10 cellular contexts compared by ENCODE assay signal in genomic region chr16:3173892-3174617, GRCh38. TPM values are rescaled to one million over a fixed set of nuclear protein-coding genes. Genes with fewer than 3 reads are reported as not detected.
A peak's percentile ranks its signal among the peaks of the same experiment; 100 is the strongest.
DNase-seq lines count a peak whose midpoint lies in the region; ATAC-seq, FAIRE-seq and TF ChIP-seq lines count a peak whose summit lies in the region.
"Had no signal": no experiment of that assay in that cellular context is flagged by ENCODE, and none has a peak within 500 bp of the region (broad histone marks: within the 10 kb centered on the region; RNA-seq: fewer than 3 reads in every experiment).

No MANE protein-coding gene starts in this region.

- WGBS in lower leg skin, 2 donors: 7 to 10% methylated on average over 24 of the region's 24 CpGs

- peaks cover 0 to 7% (median 0%) of the 10 kb centered on the region in 7 donors for H3K9me3 Mint-ChIP-seq in CD4-positive, CD25-positive, alpha-beta regulatory T cell
- H3K9me3 Mint-ChIP-seq in type B pancreatic cell: no peaks in the 10 kb centered on the region

- H3K4me1 ChIP-seq in CD4-positive, CD25-positive, alpha-beta regulatory T cell (ENCODE audit: control insufficient read depth, insufficient read depth, low read length, poor library complexity, severe bottlenecking): peaks cover 43% of the 10 kb centered on the region

- no peak for TF ChIP-seq POLR2A in erythroblast (IDR thresholded peaks at IDR 0.05; ENCODE audit: low read length)
- TF ChIP-seq POLR2A in lower leg skin (IDR thresholded peaks at IDR 0.05): no peak

- H3K27ac Mint-ChIP-seq in CD4-positive, CD25-positive, alpha-beta regulatory T cell: peak overlapping the region in 1 of 3 donors; percentile 62
- H3K27ac Mint-ChIP-seq in type B pancreatic cell: peak overlapping the region; percentile 45

- H3K36me3 ChIP-seq in CD4-positive, CD25-positive, alpha-beta regulatory T cell (ENCODE audit: control insufficient read depth, insufficient read depth, low read length): no peaks in the 10 kb centered on the region

- TF ChIP-seq CTCF in type B pancreatic cell (conservative IDR thresholded peaks at IDR 0.05) (peak; percentile 75), lower leg skin (IDR thresholded peaks at IDR 0.05) (no peak)

- H3K27ac ChIP-seq in CD4-positive, CD25-positive, alpha-beta regulatory T cell (ENCODE audit: insufficient read depth, low read length, poor library complexity, severe bottlenecking): no peak overlapping the region

- peaks cover 22% of the 10 kb centered on the region for H3K27me3 ChIP-seq in CD4-positive, CD25-positive, alpha-beta regulatory T cell (ENCODE audit: control insufficient read depth, insufficient read depth, low read length)

- no peaks in the 10 kb centered on the region for H3K36me3 Mint-ChIP-seq in CD4-positive, CD25-positive, alpha-beta regulatory T cell
- no peaks in the 10 kb centered on the region for H3K36me3 Mint-ChIP-seq in type B pancreatic cell

- peaks cover 87% of the 10 kb centered on the region for H3K27me3 Mint-ChIP-seq in CD4-positive, CD25-positive, alpha-beta regulatory T cell
- H3K27me3 Mint-ChIP-seq in type B pancreatic cell: peaks cover 93% of the 10 kb centered on the region

- intact Hi-C loops in lower leg skin (cut with DNase I; ENCODE audit: low total_unique reads): no loop called here

- ATAC-seq in CD4-positive, CD25-positive, alpha-beta regulatory T cell (ENCODE audit: low read depth in 2 of 2): no peak
- ATAC-seq in HG02884 (IDR thresholded peaks at IDR 0.05; ENCODE audit: unreplicated experiment): no peak

- H3K4me1 Mint-ChIP-seq in CD4-positive, CD25-positive, alpha-beta regulatory T cell: peaks cover 0 to 45% (median 21%) of the 10 kb centered on the region in 4 donors
- peaks cover 9% of the 10 kb centered on the region for H3K4me1 Mint-ChIP-seq in type B pancreatic cell (ENCODE audit: unreplicated experiment)

- no peak for DNase-seq in CD4-positive, CD25-positive, alpha-beta regulatory T cell
- no peak for DNase-seq in GM18507 (ENCODE audit: extremely low spot score, insufficient read length, low read depth)
- peak; percentile 43 for DNase-seq in RCC 7860 (ENCODE audit: low spot score)
- DNase-seq in erythroblast (lab: John Stamatoyannopoulos, UW): peak; percentile 58 to 64
- DNase-seq in type B pancreatic cell (ENCODE audit: extremely low spot score, unreplicated experiment): no peak
- no peak for DNase-seq in HTR-8/SVneo (ENCODE audit: insufficient read length, low spot score)
- no peak for DNase-seq in lower leg skin (ENCODE audit: low spot score in 2 of 2)

- H3K4me3 Mint-ChIP-seq in CD4-positive, CD25-positive, alpha-beta regulatory T cell: peak overlapping the region; percentile 3 to 54 (median 32)
- H3K4me3 Mint-ChIP-seq in type B pancreatic cell: peak overlapping the region; percentile 67

- peak; percentile 64 for FAIRE-seq in GM18507 (lab: Jason Lieb, UNC)
- no peak for FAIRE-seq in RCC 7860 (lab: Jason Lieb, UNC)
- FAIRE-seq in HTR-8/SVneo (lab: Jason Lieb, UNC): no peak

- H3K9me3 ChIP-seq in CD4-positive, CD25-positive, alpha-beta regulatory T cell (ENCODE audit: control insufficient read depth in 2 of 2, low read length in 2 of 2): no peaks in the 10 kb centered on the region

- no peak overlapping the region for H3K4me3 ChIP-seq in CD4-positive, CD25-positive, alpha-beta regulatory T cell (ENCODE audit: low read depth, low read length)
- H3K4me3 ChIP-seq in lower leg skin (ENCODE audit: low read depth, poor library complexity, severe bottlenecking): no peak overlapping the region

RNA-seq across cellular contexts. Expression of gene OR1F1, which starts 13.9 kb away (rescaled TPM):
- not detected for total RNA-seq in CD4-positive, CD25-positive, alpha-beta regulatory T cell
- polyA plus RNA-seq in CD4-positive, CD25-positive, alpha-beta regulatory T cell: under 1 TPM in 3 of 4 donors, not detected in 1; 0.20 to 0.70 (median 0.61) TPM
- total RNA-seq in type B pancreatic cell (ENCODE audit: low replicate concordance): 0.34 TPM in 1 of 2 replicates, not detected in the other
- total RNA-seq in lower leg skin: not detected
- total RNA-seq: skeletal muscle tissue; T-helper 2 cell treated with Interferon-gamma antibody and Interleukin-4, amounts not matched to agents 100 ng/mL and 5 ng/mL, for 36 hours had no signal

RNA-seq across cellular contexts. Expression of gene ZNF213, which starts 39.2 kb away (rescaled TPM):
- total RNA-seq in CD4-positive, CD25-positive, alpha-beta regulatory T cell: 3.8 TPM
- polyA plus RNA-seq in CD4-positive, CD25-positive, alpha-beta regulatory T cell: 1 to 10 TPM; 1.9 to 2.3 (median 2.1) TPM
- total RNA-seq in type B pancreatic cell (ENCODE audit: low replicate concordance) (11.6 and 13.3 TPM in 2 replicates), lower leg skin (10 to 100 TPM; 10.7 to 18.0 (median 14.6) TPM)

Comparison
In these comparisons a context has a peak if more than half of its experiments do, and no peak if none do; other contexts are left out.
1. DNase-seq: peak in RCC 7860 (single experiment) and erythroblast (2 of 2); none in CD4-positive, CD25-positive, alpha-beta regulatory T cell (0 of 3), GM18507 (single experiment), type B pancreatic cell (single experiment), HTR-8/SVneo (single experiment) and lower leg skin (0 of 2).